Comparison of ENCODE assay signal across 1 cellular context in genomic region chrX:120549483-120550452, GRCh38.
TF ChIP-seq lines count a peak whose summit lies in the region.

No MANE protein-coding gene starts in this region.

TF ChIP-seq in K562, 482 proteins besides CTCF, POLR2A, EP300 and RAD21 (continued from another document and continues in another):
- TF ChIP-seq ETS2 (tag; IDR thresholded peaks at IDR 0.05; ENCODE audit: borderline replicate concordance, poor library complexity, severe bottlenecking) (no peak), ELK3 (CRISPR knock-in tag; IDR thresholded peaks at IDR 0.05) (no peak), SRF (CRISPR knock-in tag; IDR thresholded peaks at IDR 0.05) (no peak), ZNF644 (tag; IDR thresholded peaks at IDR 0.05; ENCODE audit: low read depth) (no peak), ZNF324 (CRISPR knock-in tag; IDR thresholded peaks at IDR 0.05) (no peak), ZFP1 (CRISPR knock-in tag; IDR thresholded peaks at IDR 0.05) (no peak), VEZF1 (CRISPR knock-in tag; IDR thresholded peaks at IDR 0.05) (no peak), ERF (CRISPR knock-in tag; IDR thresholded peaks at IDR 0.05) (no peak), ZNF280A (IDR thresholded peaks at IDR 0.05; ENCODE audit: low read depth, partially characterized antibody) (no peak), MBD1 (CRISPR knock-in tag; IDR thresholded peaks at IDR 0.05) (no peak), ETV5 (CRISPR knock-in tag; IDR thresholded peaks at IDR 0.05; ENCODE audit: low read depth) (no peak), SMAD4 (CRISPR knock-in tag; conservative IDR thresholded peaks at IDR 0.05) (peak; percentile 28; the same call in 1 of the 2 replicates), COPS2 (conservative IDR thresholded peaks at IDR 0.05) (no peak), GATAD2A (IDR thresholded peaks at IDR 0.05) (no peak), NFXL1 (CRISPR knock-in tag; IDR thresholded peaks at IDR 0.05) (no peak), NR2C2 (CRISPR knock-in tag; IDR thresholded peaks at IDR 0.05) (no peak), NR2C2 (tag; IDR thresholded peaks at IDR 0.05) (peak; percentile 43), MEF2A (IDR thresholded peaks at IDR 0.05; ENCODE audit: control insufficient read depth, low read depth, low read length) (no peak), E2F5 (CRISPR knock-in tag; IDR thresholded peaks at IDR 0.05) (no peak), TCF15 (CRISPR knock-in tag; IDR thresholded peaks at IDR 0.05) (no peak), HIVEP1 (CRISPR knock-in tag; IDR thresholded peaks at IDR 0.05) (no peak), SNAPC5 (CRISPR knock-in tag; IDR thresholded peaks at IDR 0.05) (no peak), OTX1 (CRISPR knock-in tag; IDR thresholded peaks at IDR 0.05) (no peak), ZNF274 (IDR thresholded peaks at IDR 0.05; ENCODE audit: borderline replicate concordance, low read depth, low read length) (no peak), ZBTB7A (IDR thresholded peaks at IDR 0.05; ENCODE audit: borderline replicate concordance, control insufficient read depth, low read depth, low read length) (no peak), BRD9 (IDR thresholded peaks at IDR 0.05; ENCODE audit: low read depth, partially characterized antibody) (no peak), ZC3H8 (IDR thresholded peaks at IDR 0.05) (no peak), ATF1 (CRISPR knock-in tag; IDR thresholded peaks at IDR 0.05) (no peak), ATF1 (tag; IDR thresholded peaks at IDR 0.05) (peak; percentile 54; the same call in 1 of the 2 replicates), HNRNPH1 (optimal IDR thresholded peaks at IDR 0.05; ENCODE audit: low read depth, low read length) (no peak), KLF13 (tag; IDR thresholded peaks at IDR 0.05; ENCODE audit: borderline replicate concordance, low read depth) (no peak), L3MBTL2 (IDR thresholded peaks at IDR 0.05) (0 out of 2 replicates have a peak, but pooled peaks have one; percentile 14), BCL6 (CRISPR knock-in tag; IDR thresholded peaks at IDR 0.05) (no peak), CHD4 (IDR thresholded peaks at IDR 0.05; ENCODE audit: insufficient read depth, insufficient replicate concordance, low read depth, low read length, poor library complexity, severe bottlenecking) (no peak), ZKSCAN1 (IDR thresholded peaks at IDR 0.05; ENCODE audit: low read depth, low read length) (no peak), CGGBP1 (CRISPR knock-in tag; IDR thresholded peaks at IDR 0.05) (no peak), DEAF1 (CRISPR knock-in tag; IDR thresholded peaks at IDR 0.05) (no peak), NFE2 (IDR thresholded peaks at IDR 0.05; ENCODE audit: low read depth) (peak; percentile 19; the same call in 1 of the 2 replicates), ZBTB33 (CRISPR knock-in tag; IDR thresholded peaks at IDR 0.05) (no peak), MCM7 (IDR thresholded peaks at IDR 0.05) (no peak), RBM39 (optimal IDR thresholded peaks at IDR 0.05; ENCODE audit: low read depth, low read length) (no peak), TSC22D4 (tag; IDR thresholded peaks at IDR 0.05) (no peak), HDAC6 (IDR thresholded peaks at IDR 0.05; ENCODE audit: low read depth, low read length) (no peak), PHF20 (IDR thresholded peaks at IDR 0.05; ENCODE audit: partially characterized antibody) (no peak)
- TF ChIP-seq, protein P1, sequence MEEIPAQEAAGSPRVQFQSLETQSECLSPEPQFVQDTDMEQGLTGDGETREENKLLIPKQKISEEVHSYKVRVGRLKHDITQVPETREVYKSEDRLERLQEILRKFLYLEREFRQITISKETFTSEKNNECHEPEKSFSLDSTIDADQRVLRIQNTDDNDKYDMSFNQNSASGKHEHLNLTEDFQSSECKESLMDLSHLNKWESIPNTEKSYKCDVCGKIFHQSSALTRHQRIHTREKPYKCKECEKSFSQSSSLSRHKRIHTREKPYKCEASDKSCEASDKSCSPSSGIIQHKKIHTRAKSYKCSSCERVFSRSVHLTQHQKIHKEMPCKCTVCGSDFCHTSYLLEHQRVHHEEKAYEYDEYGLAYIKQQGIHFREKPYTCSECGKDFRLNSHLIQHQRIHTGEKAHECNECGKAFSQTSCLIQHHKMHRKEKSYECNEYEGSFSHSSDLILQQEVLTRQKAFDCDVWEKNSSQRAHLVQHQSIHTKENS (CRISPR knock-in tag; IDR thresholded peaks at IDR 0.05): no peak
- TF ChIP-seq, protein P2, sequence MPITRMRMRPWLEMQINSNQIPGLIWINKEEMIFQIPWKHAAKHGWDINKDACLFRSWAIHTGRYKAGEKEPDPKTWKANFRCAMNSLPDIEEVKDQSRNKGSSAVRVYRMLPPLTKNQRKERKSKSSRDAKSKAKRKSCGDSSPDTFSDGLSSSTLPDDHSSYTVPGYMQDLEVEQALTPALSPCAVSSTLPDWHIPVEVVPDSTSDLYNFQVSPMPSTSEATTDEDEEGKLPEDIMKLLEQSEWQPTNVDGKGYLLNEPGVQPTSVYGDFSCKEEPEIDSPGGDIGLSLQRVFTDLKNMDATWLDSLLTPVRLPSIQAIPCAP (CRISPR knock-in tag; IDR thresholded peaks at IDR 0.05; ENCODE audit: borderline replicate concordance): no peak
- TF ChIP-seq, protein P3, sequence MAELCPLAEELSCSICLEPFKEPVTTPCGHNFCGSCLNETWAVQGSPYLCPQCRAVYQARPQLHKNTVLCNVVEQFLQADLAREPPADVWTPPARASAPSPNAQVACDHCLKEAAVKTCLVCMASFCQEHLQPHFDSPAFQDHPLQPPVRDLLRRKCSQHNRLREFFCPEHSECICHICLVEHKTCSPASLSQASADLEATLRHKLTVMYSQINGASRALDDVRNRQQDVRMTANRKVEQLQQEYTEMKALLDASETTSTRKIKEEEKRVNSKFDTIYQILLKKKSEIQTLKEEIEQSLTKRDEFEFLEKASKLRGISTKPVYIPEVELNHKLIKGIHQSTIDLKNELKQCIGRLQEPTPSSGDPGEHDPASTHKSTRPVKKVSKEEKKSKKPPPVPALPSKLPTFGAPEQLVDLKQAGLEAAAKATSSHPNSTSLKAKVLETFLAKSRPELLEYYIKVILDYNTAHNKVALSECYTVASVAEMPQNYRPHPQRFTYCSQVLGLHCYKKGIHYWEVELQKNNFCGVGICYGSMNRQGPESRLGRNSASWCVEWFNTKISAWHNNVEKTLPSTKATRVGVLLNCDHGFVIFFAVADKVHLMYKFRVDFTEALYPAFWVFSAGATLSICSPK (IDR thresholded peaks at IDR 0.05; ENCODE audit: borderline replicate concordance): no peak
